Comparison of ENCODE assay signal across 8 cellular contexts in the genomic region with DNA sequence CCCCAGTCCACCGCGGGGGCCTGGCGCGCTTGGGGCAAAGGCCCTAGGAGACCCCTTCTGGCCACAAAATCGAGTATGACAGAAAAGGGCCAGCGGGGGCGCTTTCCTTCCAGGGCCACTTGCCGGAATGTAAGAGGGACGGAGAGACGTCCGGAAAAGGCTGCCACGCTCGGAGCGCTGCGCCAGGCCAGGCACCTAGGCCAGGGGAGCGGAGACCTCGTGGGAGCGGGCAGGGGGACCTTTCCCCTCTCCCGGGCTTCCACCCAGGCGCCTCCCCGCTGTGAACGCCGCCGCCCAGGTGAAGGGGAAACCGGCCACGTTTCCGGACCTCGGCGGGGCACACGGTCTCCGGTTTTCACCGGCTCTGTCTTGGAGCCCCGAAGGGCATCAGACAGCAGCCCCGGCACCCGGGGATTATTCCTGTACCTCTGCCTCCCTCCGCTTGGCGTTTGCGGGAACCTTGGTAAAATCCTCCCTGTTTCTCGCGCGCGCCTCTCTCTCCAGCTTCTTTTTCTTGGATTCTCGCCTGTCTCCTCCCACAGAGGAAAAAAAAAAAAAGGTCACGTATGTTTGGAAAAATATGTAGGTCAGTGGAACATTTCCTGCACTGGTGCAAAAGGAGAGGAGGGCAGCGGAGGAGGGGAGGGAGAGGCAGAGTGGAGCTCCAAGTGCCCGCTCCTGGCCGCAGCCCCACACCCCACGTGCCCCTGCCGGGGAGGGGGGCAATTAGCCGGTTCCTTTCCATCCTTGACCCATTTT. TPM values are rescaled to one million over a fixed set of nuclear protein-coding genes. Genes with fewer than 3 reads are reported as not detected.
DNase-seq lines count a peak whose midpoint lies in the region; ATAC-seq and TF ChIP-seq lines count a peak whose summit lies in the region.

No MANE protein-coding gene starts in this region.

- DNase-seq in COLO829 (ENCODE audit: low spot score) (peak; percentile 81), NCI-H1930 (lab: John Stamatoyannopoulos, UW) (peak; percentile 18 to 47), astrocyte of the cerebellum (ENCODE audit: low read depth) (peak; percentile 22), hepatic stellate cell (ENCODE audit: low spot score) (peak; percentile 69), renal cortical epithelial cell (ENCODE audit: low read depth) (peak; percentile 69), NCI-H128 (lab: John Stamatoyannopoulos, UW; ENCODE audit: unreplicated experiment) (no peak)

- TF ChIP-seq CTCF in astrocyte of the cerebellum (IDR thresholded peaks at IDR 0.05; ENCODE audit: low read depth, low read length, missing control alignments), result peak; percentile 28

- in situ Hi-C loops in astrocyte of the cerebellum (cut with HindIII; ENCODE audit: low sequenced_read_pairs), result no loop called here

- peak overlapping the region; percentile 52 for H3K4me3 ChIP-seq in astrocyte of the cerebellum (ENCODE audit: low read depth, low read length)

- no peak for ATAC-seq in HG02852 (IDR thresholded peaks at IDR 0.05; ENCODE audit: unreplicated experiment)
- no peak for ATAC-seq in HG02571 (IDR thresholded peaks at IDR 0.05; ENCODE audit: unreplicated experiment)

RNA-seq across cellular contexts. Expression of gene NPAS2, which starts 1.2 kb away (rescaled TPM):
- 22.1 and 25.5 TPM in 2 replicates for total RNA-seq in renal cortical epithelial cell
